Comparison of ENCODE assay signal across 8 cellular contexts in genomic region chr1:11013160-11013531, GRCh38. TPM values are rescaled to one million over a fixed set of nuclear protein-coding genes. Genes with fewer than 3 reads are reported as not detected.
DNase-seq lines count a peak whose midpoint lies in the region; ATAC-seq and TF ChIP-seq lines count a peak whose summit lies in the region.

No MANE protein-coding gene starts in this region.

- DNase-seq in Caco-2 = no peak
- DNase-seq in Jurkat, Clone E6-1 (ENCODE audit: low read depth, low spot score) = no peak
- no peak for DNase-seq in caudate nucleus (lab: John Stamatoyannopoulos, UW)
- no peak for DNase-seq in NCI-H446 (lab: John Stamatoyannopoulos, UW)
- DNase-seq in inferior parietal cortex (ENCODE audit: extremely low spot score) = no peak
- DNase-seq in NCI-H1105 (lab: John Stamatoyannopoulos, UW) = no peak

- TF ChIP-seq CTCF in Caco-2 (IDR thresholded peaks at IDR 0.05; ENCODE audit: insufficient read depth in 1 of 2, low read depth in 1 of 2, low read length in 1 of 2, severe bottlenecking in 1 of 2, unreplicated experiment in 1 of 2) = no peak

- H3K36me3 Mint-ChIP-seq in Caco-2 (ENCODE audit: insufficient read depth, unreplicated experiment) = peaks cover 57% of the 10 kb centered on the region

- ATAC-seq in HG03432 (IDR thresholded peaks at IDR 0.05; ENCODE audit: unreplicated experiment) = no peak

- intact Hi-C loops in Caco-2 (cut with micrococcal nuclease; ENCODE audit: unreplicated experiment) = no loop called here

- H3K4me1 Mint-ChIP-seq in Caco-2 (ENCODE audit: low read depth, unreplicated experiment) = peaks cover 6% of the 10 kb centered on the region

- H3K4me3 ChIP-seq in Caco-2 (ENCODE audit: low read depth, low read length) (peak overlapping the region; percentile 98), muscle layer of duodenum (ENCODE audit: low read depth in 1 of 2, low read length in 2 of 2) (peak overlapping the region; percentile 86 to 95)
- peak overlapping the region; percentile 94 for H3K4me3 ChIP-seq in Jurkat, Clone E6-1 (ENCODE audit: low read length)

- peak overlapping the region; percentile 100 for H3K27ac ChIP-seq in caudate nucleus (ENCODE audit: low read depth, low read length)
- peak overlapping the region; percentile 97 for H3K27ac ChIP-seq in muscle layer of duodenum (ENCODE audit: low read length)

- H3K36me3 ChIP-seq in Caco-2 (ENCODE audit: control insufficient read depth, insufficient read depth, low read length) = peaks cover 2% of the 10 kb centered on the region
- peaks cover 25 to 48% of the 10 kb centered on the region in 2 donors for H3K36me3 ChIP-seq in muscle layer of duodenum (ENCODE audit: control insufficient read depth in 1 of 2, insufficient read depth in 2 of 2, low read length in 2 of 2)

- H3K9me3 ChIP-seq in Caco-2 (no peaks in the 10 kb centered on the region), muscle layer of duodenum (ENCODE audit: control insufficient read depth in 1 of 2, low read length in 2 of 2) (no peaks in the 10 kb centered on the region)

- peak overlapping the region; percentile 99 for H3K27ac Mint-ChIP-seq in Caco-2 (ENCODE audit: unreplicated experiment)

- no peaks in the 10 kb centered on the region for H3K27me3 Mint-ChIP-seq in Caco-2 (ENCODE audit: insufficient read depth, unreplicated experiment)

- CTCF ChIA-PET in Caco-2 (lab: Charles Lee) = no interaction called here

- no TSS peak for BruUV-seq in Caco-2 (replicated peaks; lab: Mats Ljungman, UMichigan)

- H3K4me1 ChIP-seq in Caco-2 (peaks cover 8% of the 10 kb centered on the region), muscle layer of duodenum (ENCODE audit: control insufficient read depth in 1 of 2, insufficient read depth in 2 of 2, low read length in 2 of 2) (peaks cover 10 to 41% of the 10 kb centered on the region in 2 donors)

- H3K4me3 Mint-ChIP-seq in Caco-2 (ENCODE audit: unreplicated experiment) = peak overlapping the region; percentile 82

- H3K27me3 ChIP-seq in Caco-2 (replicated peaks; ENCODE audit: control insufficient read depth, insufficient read depth, low read length) (no peaks in the 10 kb centered on the region), muscle layer of duodenum (ENCODE audit: low read depth, low read length) (no peaks in the 10 kb centered on the region)

- no peaks in the 10 kb centered on the region for H3K9me3 Mint-ChIP-seq in Caco-2 (ENCODE audit: unreplicated experiment)

- POLR2A ChIA-PET in Caco-2 (lab: Charles Lee) = interaction anchor here (1.1 kb wide), 1 partner anchor 47 kb away, joined by 3 read pairs; the partner anchor contains the start of gene SRM

RNA-seq across cellular contexts. Expression of gene TARDBP, which starts 0.7 kb away (rescaled TPM):
- total RNA-seq in Caco-2 (2022) = 177 and 181 TPM in 2 replicates
- 237 TPM for polyA plus RNA-seq in Jurkat, Clone E6-1 (2012; ENCODE audit: insufficient read depth, insufficient read length)

RNA-seq across cellular contexts. Expression of gene MASP2, which starts 33.9 kb away (rescaled TPM):
- 0.32 and 0.50 TPM in 2 replicates for total RNA-seq in Caco-2 (2022)
- not detected for polyA plus RNA-seq in Jurkat, Clone E6-1 (2012; ENCODE audit: insufficient read depth, insufficient read length)

RNA-seq across cellular contexts. Expression of gene SRM, which starts 46.7 kb away (rescaled TPM):
- total RNA-seq in Caco-2 (2022) = 125 and 133 TPM in 2 replicates
- 293 TPM for polyA plus RNA-seq in Jurkat, Clone E6-1 (2012; ENCODE audit: insufficient read depth, insufficient read length)
